ENCODE assay signal across 13 cellular contexts in genomic region chr1:64960731-64961130, GRCh38. TPM values are rescaled to one million over a fixed set of nuclear protein-coding genes. Genes with fewer than 3 reads are reported as not detected.
DNase-seq lines count a peak whose midpoint lies in the region; ATAC-seq, FAIRE-seq and TF ChIP-seq lines count a peak whose summit lies in the region.
"Had no signal": no experiment of that assay in that cellular context is flagged by ENCODE, and none has a peak within 500 bp of the region (broad histone marks: within the 10 kb centered on the region; RNA-seq: fewer than 3 reads in every experiment).

No MANE protein-coding gene starts in this region.

- peaks cover 12% of the 10 kb centered on the region for H3K36me3 Mint-ChIP-seq in CD4-positive, alpha-beta T cell (ENCODE audit: low read depth)
- H3K36me3 Mint-ChIP-seq in T-cell = peaks cover 4% of the 10 kb centered on the region
- H3K36me3 Mint-ChIP-seq in mesothelial cell of epicardium = no peaks in the 10 kb centered on the region

- POLR2A ChIA-PET in CD4-positive, alpha-beta T cell (lab: Charles Lee) = interaction anchor here (0.9 to 3.7 kb wide), 5 partner anchors 14 to 83 kb away, joined by 3 to 37 read pairs (median 4); no protein-coding TSS in a partner anchor
- POLR2A ChIA-PET in T-cell (lab: Charles Lee) = interaction anchor here (0.6 to 0.7 kb wide), 2 partner anchors 55 to 83 kb away, joined by 3 to 5 read pairs; no protein-coding TSS in a partner anchor

- H3K4me1 ChIP-seq in uterus = peaks cover 5 to 14% of the 10 kb centered on the region in 2 donors

- no peaks in the 10 kb centered on the region for H3K27me3 Mint-ChIP-seq in CD4-positive, alpha-beta T cell
- no peaks in the 10 kb centered on the region for H3K27me3 Mint-ChIP-seq in T-cell
- H3K27me3 Mint-ChIP-seq in mesothelial cell of epicardium (ENCODE audit: low read depth) = no peaks in the 10 kb centered on the region

- H3K9me3 Mint-ChIP-seq in CD4-positive, alpha-beta T cell = no peaks in the 10 kb centered on the region
- H3K9me3 Mint-ChIP-seq in T-cell (no peaks in the 10 kb centered on the region), mesothelial cell of epicardium (no peaks in the 10 kb centered on the region)

- H3K4me1 Mint-ChIP-seq in CD4-positive, alpha-beta T cell (ENCODE audit: low read depth) = peaks cover 74% of the 10 kb centered on the region
- H3K4me1 Mint-ChIP-seq in T-cell (peaks cover 22 to 75% (median 67%) of the 10 kb centered on the region in 3 donors), mesothelial cell of epicardium (peaks cover 32% of the 10 kb centered on the region)

- CTCF ChIA-PET in CD4-positive, alpha-beta T cell (lab: Charles Lee) = interaction anchor here (0.9 to 1.3 kb wide), 2 partner anchors 24 to 248 kb away, joined by 3 read pairs; no protein-coding TSS in a partner anchor
- CTCF ChIA-PET in T-cell (lab: Charles Lee) = interaction anchor here in 1 of 2 donors (0.6 to 0.7 kb wide), 2 partner anchors 192 to 275 kb away, joined by 3 read pairs; no protein-coding TSS in a partner anchor

- ATAC-seq in CD4-positive, alpha-beta T cell (ENCODE audit: poor library complexity) = no peak
- ATAC-seq in HG02943 (IDR thresholded peaks at IDR 0.05; ENCODE audit: low read depth, unreplicated experiment) (peak; percentile 71), T-cell (replicated peaks in 1 of 4) (no peak)
- ATAC-seq: mucosa of descending colon had no signal

- no peaks in the 10 kb centered on the region for H3K36me3 ChIP-seq in uterus
- H3K36me3 ChIP-seq: esophagus muscularis mucosa had no signal

- H3K27me3 ChIP-seq in CD4-positive, alpha-beta T cell (ENCODE audit: control insufficient read depth, insufficient read depth, low read length) = no peaks in the 10 kb centered on the region
- no peaks in the 10 kb centered on the region for H3K27me3 ChIP-seq in uterus
- H3K27me3 ChIP-seq: esophagus muscularis mucosa had no signal

- peak overlapping the region; percentile 84 for H3K4me3 Mint-ChIP-seq in CD4-positive, alpha-beta T cell
- H3K4me3 Mint-ChIP-seq in T-cell (peak overlapping the region; percentile 7 to 95 (median 42)), mesothelial cell of epicardium (no peak overlapping the region)

- no peaks in the 10 kb centered on the region for H3K9me3 ChIP-seq in CD4-positive, alpha-beta T cell (ENCODE audit: control insufficient read depth, low read length)
- no peaks in the 10 kb centered on the region for H3K9me3 ChIP-seq in uterus
- H3K9me3 ChIP-seq: esophagus muscularis mucosa, mucosa of descending colon had no signal

- TF ChIP-seq POLR2A in uterus (IDR thresholded peaks at IDR 0.05) = no peak

- peak overlapping the region; percentile 15 for H3K27ac ChIP-seq in CD4-positive, alpha-beta T cell (ENCODE audit: low read depth, low read length)
- no peak overlapping the region for H3K27ac ChIP-seq in uterus
- H3K27ac ChIP-seq: esophagus muscularis mucosa had no signal

- DNase-seq in CD4-positive, alpha-beta T cell = no peak
- DNase-seq in GM19239 (ENCODE audit: insufficient read length, low spot score) (peak; percentile 33), T-cell (no peak), NCI-H345 treated with DMSO at 0.1 percent for 48 hours (lab: John Stamatoyannopoulos, UW; ENCODE audit: unreplicated experiment) (no peak), uterus (no peak), DMS114 treated with DMSO at 0.1 percent for 48 hours (lab: John Stamatoyannopoulos, UW; ENCODE audit: unreplicated experiment) (no peak), mesothelial cell of epicardium (ENCODE audit: low spot score in 2 of 2, unreplicated experiment in 2 of 2) (no peak)
- DNase-seq: activated effector memory CD4-positive, alpha-beta T cell treated with anti-CD3 and anti-CD28 coated beads, Interleukin-2, amount 50 U/mL, for 16 hours; mucosa of descending colon; Right ventricle myocardium superior; stimulated activated CD4-positive, alpha-beta T cell treated with anti-CD3 and anti-CD28 coated beads, Interleukin-4, amount 100 ng/mL, for 24 hours had no signal

- intact Hi-C loops in CD4-positive, alpha-beta T cell (cut with DNase I, micrococcal nuclease) = loop anchor here (5.0 to 10.0 kb wide), 3 partner anchors 33 to 216 kb away; partner anchors contain the start of gene RAVER2 (in 1 of the 2)
- intact Hi-C loops in uterus (cut with DNase I; ENCODE audit: low total_unique reads) = no loop called here

- peak; percentile 87 for FAIRE-seq in GM19239 (lab: Jason Lieb, UNC)

- TF ChIP-seq CTCF in CD4-positive, alpha-beta T cell (IDR thresholded peaks at IDR 0.05) = no peak
- TF ChIP-seq CTCF in uterus (IDR thresholded peaks at IDR 0.05) (no peak), mesothelial cell of epicardium (IDR thresholded peaks at IDR 0.05; ENCODE audit: unreplicated experiment) (no peak)

- H3K4me3 ChIP-seq in uterus = no peak overlapping the region
- H3K4me3 ChIP-seq: esophagus muscularis mucosa, mucosa of descending colon had no signal

- peak overlapping the region; percentile 95 for H3K27ac Mint-ChIP-seq in CD4-positive, alpha-beta T cell
- H3K27ac Mint-ChIP-seq in T-cell (peak overlapping the region; percentile 23 to 45), mesothelial cell of epicardium (no peak overlapping the region)

RNA-seq across cellular contexts. Expression of gene JAK1, which starts 5.6 kb away (rescaled TPM):
- 100 to 1,000 TPM; 240 to 252 TPM for total RNA-seq in CD4-positive, alpha-beta T cell
- 100 to 1,000 TPM; 272 to 323 (median 288) TPM for total RNA-seq in T-cell
- total RNA-seq in uterus = 100 to 1,000 TPM in 3 of 4 donors, 10 to 100 TPM in 1; 70.9 to 136 (median 125) TPM
- total RNA-seq in mesothelial cell of epicardium = 62.0 to 65.1 TPM (median 63.2 TPM) in 3 replicates
